In the genomic region with DNA sequence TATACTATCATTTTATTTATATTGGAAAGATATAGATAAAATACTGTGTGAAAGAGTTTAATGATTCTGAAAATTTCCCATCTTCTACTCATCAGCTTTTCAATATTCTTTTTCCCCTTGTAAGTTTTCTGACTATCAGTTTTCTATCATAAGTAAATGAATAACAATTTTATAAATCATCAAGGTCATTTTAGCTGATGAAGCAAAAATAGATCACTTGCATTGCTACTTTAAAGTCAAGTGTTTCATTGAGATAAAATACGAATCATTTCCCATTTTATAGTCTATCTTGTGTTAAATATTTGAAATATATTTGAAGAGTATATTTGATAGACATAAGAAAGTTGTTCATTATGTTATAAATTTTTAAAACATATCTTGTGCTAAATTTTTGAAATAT, we compare ENCODE assay signal across 22 cellular contexts.
A peak's percentile ranks its signal among the peaks of the same experiment; 100 is the strongest.
DNase-seq lines count a peak whose midpoint lies in the region; ATAC-seq, FAIRE-seq and TF ChIP-seq lines count a peak whose summit lies in the region.
"Had no signal": no experiment of that assay in that cellular context is flagged by ENCODE, and none has a peak within 500 bp of the region (broad histone marks: within the 10 kb centered on the region; RNA-seq: fewer than 3 reads in every experiment).

No MANE protein-coding gene starts in this region.

- H3K36me3 ChIP-seq in K562 (ENCODE audit: control insufficient read depth, insufficient read depth, low read length) (no peaks in the 10 kb centered on the region), breast epithelium (no peaks in the 10 kb centered on the region)
- H3K36me3 ChIP-seq: BE2C; BLaER1 treated with 17β-estradiol and CSF1 and Interleukin-3, amounts not matched to agents 10 nM and 100 nM had no signal

- H3K27ac ChIP-seq in A549 = no peak overlapping the region
- no peak overlapping the region for H3K27ac ChIP-seq in K562 (ENCODE audit: extremely low read depth, low read depth, low read length)
- no peak overlapping the region for H3K27ac ChIP-seq in breast epithelium
- H3K27ac ChIP-seq: BLaER1 treated with 17β-estradiol and CSF1 and Interleukin-3, amounts not matched to agents 10 nM and 100 nM had no signal

- WGBS in A549 (ENCODE audit: missing lambda C conversion rate) = 8% methylated on average over 1 of the region's 1 CpG
- WGBS in K562 (ENCODE audit: insufficient coverage, low coverage, missing lambda C conversion rate) = 0% methylated on average over 1 of the region's 1 CpG

- POLR2A ChIA-PET in A549 (lab: Yijun Ruan, JAX) = no interaction called here
- POLR2A ChIA-PET in K562 (lab: Yijun Ruan, JAX) = no interaction called here

- no peak overlapping the region for H3K9ac ChIP-seq in K562 (ENCODE audit: insufficient read depth in 1 of 2, low read depth in 2 of 2, low read length in 2 of 2)
- H3K9ac ChIP-seq: BLaER1 treated with 17β-estradiol and CSF1 and Interleukin-3, amounts not matched to agents 10 nM and 100 nM had no signal

- TF ChIP-seq CTCF in A549 (IDR thresholded peaks at IDR 0.05) (no peak), K562 (IDR thresholded peaks at IDR 0.05 in 2 of 3, conservative IDR thresholded peaks at IDR 0.05 in 1 of 3; ENCODE audit: insufficient read depth in 2 of 3, low read depth in 1 of 3, low read length in 3 of 3) (no peak), breast epithelium (IDR thresholded peaks at IDR 0.05) (no peak)

- no peaks in the 10 kb centered on the region for H4K20me1 ChIP-seq in K562 (replicated peaks; ENCODE audit: control insufficient read depth, insufficient read depth, low read length)
- H4K20me1 ChIP-seq: BLaER1 treated with 17β-estradiol and CSF1 and Interleukin-3, amounts not matched to agents 10 nM and 100 nM had no signal

- TF ChIP-seq EP300 in A549 (IDR thresholded peaks at IDR 0.05) = no peak
- TF ChIP-seq EP300 in K562 (IDR thresholded peaks at IDR 0.05; ENCODE audit: low read length) = no peak

- CTCF ChIA-PET in A549 (lab: Yijun Ruan, JAX) = interaction anchor here (1.7 kb wide), 1 partner anchor 11 kb away, joined by 3 read pairs; no protein-coding TSS in a partner anchor
- CTCF ChIA-PET in K562 (lab: Yijun Ruan, JAX; ENCODE audit: low intra/inter-chr PET ratio) = no interaction called here

- no TSS peak for BruUV-seq in K562 (replicated peaks; lab: Mats Ljungman, UMichigan)

- H3K4me2 ChIP-seq in A549 = no peak overlapping the region
- no peak overlapping the region for H3K4me2 ChIP-seq in K562 (ENCODE audit: insufficient read depth, low read length)
- H3K4me2 ChIP-seq: BLaER1 treated with 17β-estradiol and CSF1 and Interleukin-3, amounts not matched to agents 10 nM and 100 nM; GM23338 had no signal

- no peak for TF ChIP-seq POLR2A in A549 (IDR thresholded peaks at IDR 0.05; ENCODE audit: low read length)
- TF ChIP-seq POLR2A in K562 (conservative IDR thresholded peaks at IDR 0.05) = no peak
- no peak for TF ChIP-seq POLR2A in breast epithelium (IDR thresholded peaks at IDR 0.05)

- no peaks in the 10 kb centered on the region for H3K9me3 ChIP-seq in A549
- H3K9me3 ChIP-seq in K562 (replicated peaks; ENCODE audit: control insufficient read depth, insufficient read depth, low read depth, low read length) = no peaks in the 10 kb centered on the region; the same call in 1 of the 2 replicates
- H3K9me3 ChIP-seq in breast epithelium = no peaks in the 10 kb centered on the region
- H3K9me3 ChIP-seq: BE2C; BLaER1 treated with 17β-estradiol and CSF1 and Interleukin-3, amounts not matched to agents 10 nM and 100 nM had no signal

- H3K4me3 ChIP-seq in A549 (no peak overlapping the region), K562 (no peak overlapping the region), breast epithelium (no peak overlapping the region)
- H3K4me3 ChIP-seq: BLaER1 treated with 17β-estradiol and CSF1 and Interleukin-3, amounts not matched to agents 10 nM and 100 nM; GM12878; GM23338 had no signal

- H2AFZ ChIP-seq in K562 (ENCODE audit: low read depth, low read length) = no peak overlapping the region
- H2AFZ ChIP-seq: GM23338 had no signal

- TF ChIP-seq RAD21 in A549 (conservative IDR thresholded peaks at IDR 0.05 in 1 of 2, IDR thresholded peaks at IDR 0.05 in 1 of 2) (no peak), K562 (CRISPR knock-in tag; conservative IDR thresholded peaks at IDR 0.05 in 1 of 2, IDR thresholded peaks at IDR 0.05 in 1 of 2) (no peak)

- H3K27me3 ChIP-seq in K562 (ENCODE audit: control insufficient read depth in 2 of 2, insufficient read depth in 2 of 2, low read length in 2 of 2) (no peaks in the 10 kb centered on the region), breast epithelium (no peaks in the 10 kb centered on the region)
- H3K27me3 ChIP-seq: BE2C; BLaER1 treated with 17β-estradiol and CSF1 and Interleukin-3, amounts not matched to agents 10 nM and 100 nM had no signal

- intact Hi-C loops in K562 (cut with micrococcal nuclease) (no loop called here), breast epithelium (cut with DNase I; ENCODE audit: low total_unique reads) (no loop called here)

- no peaks in the 10 kb centered on the region for H3K4me1 ChIP-seq in A549
- H3K4me1 ChIP-seq in K562 (replicated peaks in 1 of 2; ENCODE audit: control insufficient read depth in 2 of 2, insufficient read depth in 2 of 2, low read length in 2 of 2) = no peaks in the 10 kb centered on the region
- H3K4me1 ChIP-seq in breast epithelium = no peaks in the 10 kb centered on the region
- H3K4me1 ChIP-seq: BE2C had no signal

- FAIRE-seq in A549 (lab: Jason Lieb, UNC) (no peak), K562 (lab: Jason Lieb, UNC) (no peak), frontal cortex (lab: Jason Lieb, UNC) (peak; percentile 64)
- FAIRE-seq: D721Med, GM12878, GM19239 had no signal

- in situ Hi-C loops in K562 (cut with MboI) = no loop called here

- H3K9me1 ChIP-seq in K562 (ENCODE audit: control insufficient read depth, insufficient read depth, low read length) = no peaks in the 10 kb centered on the region

- H3K79me2 ChIP-seq in K562 (ENCODE audit: control insufficient read depth, insufficient read depth, low read length) = no peaks in the 10 kb centered on the region

- ATAC-seq in A549 (no peak), K562 (no peak), left lobe of liver (no peak)
- ATAC-seq: GM12878, GM23338, HCT116 had no signal

- DNase-seq in A549 (ENCODE audit: low read depth in 1 of 2, low spot score in 1 of 2) = no peak
- DNase-seq in K562 (ENCODE audit: extremely low read depth in 1 of 4, low spot score in 3 of 4) = no peak
- DNase-seq in frontal cortex (ENCODE audit: low spot score in 2 of 2) = no peak
- DNase-seq in left lobe of liver (ENCODE audit: low spot score) = no peak
- no peak for DNase-seq in SKM-1 treated with dmso at 0.1 percent for 144 hours (lab: John Stamatoyannopoulos, UW; ENCODE audit: unreplicated experiment)
- no peak for DNase-seq in breast epithelium (ENCODE audit: low spot score in 2 of 2)
- DNase-seq: ACHN; AML-193; BE2C; CD4-positive, alpha-beta T cell; CD8-positive, alpha-beta memory T cell; DMS 273 treated with DMSO at 0.1 percent for 48 hours; DMS79; EL; GDM1; H9 had no signal

TF ChIP-seq in A549, 52 proteins besides CTCF, POLR2A, EP300 and RAD21:
- no peak for TF ChIP-seq CBX8 (IDR thresholded peaks at IDR 0.05)
- no peak for TF ChIP-seq JUNB (IDR thresholded peaks at IDR 0.05)
- TF ChIP-seq RNF2 (IDR thresholded peaks at IDR 0.05; ENCODE audit: borderline replicate concordance, low read depth) = no peak
- peak; percentile 73 for TF ChIP-seq MAFK (IDR thresholded peaks at IDR 0.05; ENCODE audit: partially characterized antibody)
- no peak for TF ChIP-seq ZFP36 (IDR thresholded peaks at IDR 0.05; ENCODE audit: borderline replicate concordance, partially characterized antibody)
- TF ChIP-seq, protein P1, sequence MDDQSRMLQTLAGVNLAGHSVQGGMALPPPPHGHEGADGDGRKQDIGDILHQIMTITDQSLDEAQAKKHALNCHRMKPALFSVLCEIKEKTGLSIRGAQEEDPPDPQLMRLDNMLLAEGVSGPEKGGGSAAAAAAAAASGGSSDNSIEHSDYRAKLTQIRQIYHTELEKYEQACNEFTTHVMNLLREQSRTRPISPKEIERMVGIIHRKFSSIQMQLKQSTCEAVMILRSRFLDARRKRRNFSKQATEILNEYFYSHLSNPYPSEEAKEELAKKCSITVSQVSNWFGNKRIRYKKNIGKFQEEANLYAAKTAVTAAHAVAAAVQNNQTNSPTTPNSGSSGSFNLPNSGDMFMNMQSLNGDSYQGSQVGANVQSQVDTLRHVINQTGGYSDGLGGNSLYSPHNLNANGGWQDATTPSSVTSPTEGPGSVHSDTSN (IDR thresholded peaks at IDR 0.05) = no peak

TF ChIP-seq in K562, 482 proteins besides CTCF, POLR2A, EP300 and RAD21 (continues in another document):
- TF ChIP-seq PURB (CRISPR knock-in tag; IDR thresholded peaks at IDR 0.05; ENCODE audit: low read depth) = no peak
- TF ChIP-seq ZBTB7A (IDR thresholded peaks at IDR 0.05; ENCODE audit: borderline replicate concordance, control insufficient read depth, low read depth, low read length) = no peak
- peak; percentile 57; the same call in 1 of the 2 replicates for TF ChIP-seq MAFK (IDR thresholded peaks at IDR 0.05; ENCODE audit: low read length)
- no peak for TF ChIP-seq ZC3H11A (IDR thresholded peaks at IDR 0.05; ENCODE audit: low read depth, low read length)
- TF ChIP-seq ZNF707 (CRISPR knock-in tag; conservative IDR thresholded peaks at IDR 0.05) = no peak
- no peak for TF ChIP-seq POU5F1 (IDR thresholded peaks at IDR 0.05; ENCODE audit: borderline replicate concordance, low read depth, low read length, partially characterized antibody)
- no peak for TF ChIP-seq ZNF696 (CRISPR knock-in tag; conservative IDR thresholded peaks at IDR 0.05)
- TF ChIP-seq, protein P2, sequence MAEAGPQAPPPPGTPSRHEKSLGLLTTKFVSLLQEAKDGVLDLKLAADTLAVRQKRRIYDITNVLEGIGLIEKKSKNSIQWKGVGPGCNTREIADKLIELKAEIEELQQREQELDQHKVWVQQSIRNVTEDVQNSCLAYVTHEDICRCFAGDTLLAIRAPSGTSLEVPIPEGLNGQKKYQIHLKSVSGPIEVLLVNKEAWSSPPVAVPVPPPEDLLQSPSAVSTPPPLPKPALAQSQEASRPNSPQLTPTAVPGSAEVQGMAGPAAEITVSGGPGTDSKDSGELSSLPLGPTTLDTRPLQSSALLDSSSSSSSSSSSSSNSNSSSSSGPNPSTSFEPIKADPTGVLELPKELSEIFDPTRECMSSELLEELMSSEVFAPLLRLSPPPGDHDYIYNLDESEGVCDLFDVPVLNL (CRISPR knock-in tag; IDR thresholded peaks at IDR 0.05; ENCODE audit: low read depth) = no peak

Comparison
In these comparisons a context has a peak if more than half of its experiments do, and no peak if none do; other contexts are left out.
1. Of the 35 proteins assayed by ChIP-seq in both K562 and A549: peak only in K562: none; only in A549: none; in both: MAFK; in neither: 34.